Comparison of ENCODE assay signal across 30 cellular contexts in the genomic region with DNA sequence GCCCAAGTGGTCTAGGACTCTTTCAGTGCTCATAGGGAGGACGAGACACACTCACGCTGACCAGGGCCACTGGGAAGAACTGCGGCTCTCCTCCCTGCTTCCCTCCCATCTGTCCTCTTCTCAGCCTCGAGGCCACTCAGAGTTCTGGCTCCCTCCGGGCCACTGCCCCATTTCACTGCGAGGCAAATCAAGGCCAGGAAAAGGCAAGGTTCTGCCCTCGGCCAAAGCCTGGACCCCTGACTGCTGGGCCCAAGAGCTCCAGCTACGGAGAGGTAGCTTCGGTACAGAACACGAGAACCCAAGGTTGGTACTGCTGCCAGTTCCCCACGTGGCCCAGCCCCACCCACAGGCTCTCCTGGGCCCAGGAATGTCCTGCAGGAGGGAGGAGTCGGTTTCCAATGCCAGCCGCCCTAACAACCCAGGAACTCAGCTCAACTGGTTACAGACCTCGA. TPM values are rescaled to one million over a fixed set of nuclear protein-coding genes. Genes with fewer than 3 reads are reported as not detected.
DNase-seq lines count a peak whose midpoint lies in the region; ATAC-seq, FAIRE-seq and TF ChIP-seq lines count a peak whose summit lies in the region.
"Had no signal": no experiment of that assay in that cellular context is flagged by ENCODE, and none has a peak within 500 bp of the region (broad histone marks: within the 10 kb centered on the region; RNA-seq: fewer than 3 reads in every experiment).

No MANE protein-coding gene starts in this region.

- no peak overlapping the region for H2AFZ ChIP-seq in PC-3 (ENCODE audit: low read length)

- H3K36me3 Mint-ChIP-seq in CD14-positive monocyte = peaks cover 75 to 77% of the 10 kb centered on the region in 2 donors

- CTCF ChIA-PET in PC-3 (lab: Charles Lee) = no interaction called here

- H3K4me2 ChIP-seq in PC-3 (ENCODE audit: low read length) = no peak overlapping the region
- H3K4me2 ChIP-seq: BLaER1 had no signal

- DNase-seq in CD14-positive monocyte (ENCODE audit: low spot score) (peak; percentile 37), adrenal gland (peak in 6 of 7 donors; percentile 55 to 71 (median 66)), right cardiac atrium (peak in 2 of 3 donors; percentile 64 to 69), small intestine (peak; percentile 42), PC-3 (no peak), uterus (no peak)
- DNase-seq: ACHN; activated CD4-positive, alpha-beta T cell treated with anti-CD3 and anti-CD28 coated beads, Interleukin-2, amount 50 U/mL, for 48 hours; activated naive CD4-positive, alpha-beta T cell treated with anti-CD3 and anti-CD28 coated beads, Interleukin-2, amount 50 U/mL, for 16 hours; anterior cingulate cortex; COR-L47; GDM1; H7; hippocampal formation; KG1; NCI-H1417; NCI-H2081 treated with DMSO at 0.1 percent for 48 hours; NCI-H774 had no signal

- no peaks in the 10 kb centered on the region for H3F3A ChIP-seq in PC-3 (ENCODE audit: low read length, unreplicated experiment)

- WGBS in adrenal gland, 4 donors = 59 to 64% (median 61%) methylated on average over 11 to 14 of the region's 14 CpGs
- 77% methylated on average over 14 of the region's 14 CpGs for WGBS in right cardiac atrium
- WGBS in small intestine, 3 donors = 66 to 83% (median 70%) methylated on average over 14 of the region's 14 CpGs

- H3K4me3 ChIP-seq in adrenal gland = no peak overlapping the region
- no peak overlapping the region for H3K4me3 ChIP-seq in right cardiac atrium (ENCODE audit: low read length)
- H3K4me3 ChIP-seq in small intestine (ENCODE audit: low read depth in 1 of 2, low read length in 2 of 2) = no peak overlapping the region
- H3K4me3 ChIP-seq in PC-3 (ENCODE audit: low read length) = no peak overlapping the region
- no peak overlapping the region for H3K4me3 ChIP-seq in uterus
- H3K4me3 ChIP-seq: BLaER1, cardiac muscle cell, gastroesophageal sphincter, SK-N-MC had no signal

- no peak for TF ChIP-seq POLR2A in adrenal gland (IDR thresholded peaks at IDR 0.05)
- no peak for TF ChIP-seq POLR2A in uterus (IDR thresholded peaks at IDR 0.05)

- H3K27me3 Mint-ChIP-seq in CD14-positive monocyte (ENCODE audit: low read depth in 3 of 3) = peaks cover 0 to 1% (median 1%) of the 10 kb centered on the region in 3 donors
- H3K27me3 Mint-ChIP-seq: dendritic cell treated with granulocyte-macrophage colony-stimulating factor and Interleukin-4, amounts not matched to agents 40 ng/mL and 50 ng/mL, for 4 days; natural killer cell treated with Interleukin-12 subunit alpha and Interleukin-12 subunit beta and Interleukin-15 and Interleukin-18, amount 100 ng/mL, for 72 hours had no signal

- H3K4me1 ChIP-seq in adrenal gland (replicated peaks in 1 of 2) (peaks cover 0 to 8% of the 10 kb centered on the region in 2 donors), right cardiac atrium (ENCODE audit: control insufficient read depth, insufficient read depth, low read length) (peaks cover 4% of the 10 kb centered on the region), small intestine (ENCODE audit: control insufficient read depth in 2 of 2, insufficient read depth in 1 of 2, low read depth in 1 of 2, low read length in 1 of 2) (peaks cover 0 to under 1% of the 10 kb centered on the region in 2 donors), PC-3 (ENCODE audit: insufficient read depth, low read length) (no peaks in the 10 kb centered on the region), uterus (no peaks in the 10 kb centered on the region)

- peaks cover 0 to 74% of the 10 kb centered on the region in 2 donors for H3K36me3 ChIP-seq in adrenal gland (replicated peaks in 1 of 2)
- H3K36me3 ChIP-seq in small intestine (ENCODE audit: control insufficient read depth in 2 of 2, insufficient read depth in 2 of 2, low read length in 2 of 2) = peaks cover 17 to 27% of the 10 kb centered on the region in 2 donors
- peaks cover 67% of the 10 kb centered on the region for H3K36me3 ChIP-seq in PC-3 (ENCODE audit: low read depth, low read length)
- no peaks in the 10 kb centered on the region for H3K36me3 ChIP-seq in uterus

- H3K27ac ChIP-seq in adrenal gland = peak overlapping the region in 3 of 5 donors; percentile 2 to 58 (median 37)
- H3K27ac ChIP-seq in right cardiac atrium (ENCODE audit: low read length) = no peak overlapping the region
- no peak overlapping the region for H3K27ac ChIP-seq in small intestine (ENCODE audit: low read depth in 1 of 2, low read length in 1 of 2)
- H3K27ac ChIP-seq in PC-3 (ENCODE audit: low read length) = no peak overlapping the region
- no peak overlapping the region for H3K27ac ChIP-seq in uterus
- H3K27ac ChIP-seq: BLaER1, cardiac muscle cell, SK-N-MC had no signal

- H3K79me2 ChIP-seq in PC-3 (ENCODE audit: low read length) = no peaks in the 10 kb centered on the region

- H3K9me2 ChIP-seq in PC-3 (replicated peaks; ENCODE audit: low read length) = no peaks in the 10 kb centered on the region

- ATAC-seq in right cardiac atrium = peak in 1 of 2 donors; percentile 20
- no peak for ATAC-seq in HG03571 (IDR thresholded peaks at IDR 0.05; ENCODE audit: unreplicated experiment)
- ATAC-seq in HG03097 (IDR thresholded peaks at IDR 0.05; ENCODE audit: low FRiP score, unreplicated experiment) = no peak
- no peak for ATAC-seq in PC-3
- ATAC-seq: left lobe of liver; natural killer cell treated with Interleukin-12 subunit alpha and Interleukin-12 subunit beta and Interleukin-15 and Interleukin-18, amount 100 ng/mL, for 72 hours had no signal

- POLR2A ChIA-PET in PC-3 (lab: Charles Lee; ENCODE audit: unreplicated experiment) = no interaction called here

- intact Hi-C loops in CD14-positive monocyte (cut with micrococcal nuclease) (loop anchor here in 1 of 2 donors (10.0 kb wide), 1 partner anchor 46 kb away; no protein-coding TSS in a partner anchor), adrenal gland (cut with DNase I) (no loop called here), right cardiac atrium (cut with DNase I) (no loop called here), PC-3 (cut with micrococcal nuclease) (no loop called here), uterus (cut with DNase I; ENCODE audit: low total_unique reads) (no loop called here)

- FAIRE-seq in small intestine (lab: Jason Lieb, UNC) = no peak
- FAIRE-seq: TTC549 had no signal

- peak overlapping the region in 3 of 7 donors; percentile 36 to 57 (median 37) for H3K27ac Mint-ChIP-seq in CD14-positive monocyte
- H3K27ac Mint-ChIP-seq: dendritic cell treated with granulocyte-macrophage colony-stimulating factor and Interleukin-4, amounts not matched to agents 40 ng/mL and 50 ng/mL, for 4 days; endodermal cell; natural killer cell treated with Interleukin-12 subunit alpha and Interleukin-12 subunit beta and Interleukin-15 and Interleukin-18, amount 100 ng/mL, for 72 hours had no signal

- H3K4me3 Mint-ChIP-seq in CD14-positive monocyte = no peak overlapping the region
- H3K4me3 Mint-ChIP-seq: dendritic cell treated with granulocyte-macrophage colony-stimulating factor and Interleukin-4, amounts not matched to agents 40 ng/mL and 50 ng/mL, for 4 days; endodermal cell; natural killer cell treated with Interleukin-12 subunit alpha and Interleukin-12 subunit beta and Interleukin-15 and Interleukin-18, amount 100 ng/mL, for 72 hours had no signal

- no peak for TF ChIP-seq CTCF in CD14-positive monocyte (IDR thresholded peaks at IDR 0.05)
- TF ChIP-seq CTCF in adrenal gland (IDR thresholded peaks at IDR 0.05) = no peak
- no peak for TF ChIP-seq CTCF in PC-3 (conservative IDR thresholded peaks at IDR 0.05; ENCODE audit: low read depth, low read length)
- TF ChIP-seq CTCF in uterus (IDR thresholded peaks at IDR 0.05) = no peak

- peaks cover 7% of the 10 kb centered on the region for H3K4me1 Mint-ChIP-seq in CD14-positive monocyte
- H3K4me1 Mint-ChIP-seq: endodermal cell had no signal

- H3K27me3 ChIP-seq in adrenal gland (no peaks in the 10 kb centered on the region), right cardiac atrium (ENCODE audit: control insufficient read depth, insufficient read depth) (no peaks in the 10 kb centered on the region), small intestine (ENCODE audit: control insufficient read depth in 2 of 2, insufficient read depth in 2 of 2, low read length in 2 of 2) (no peaks in the 10 kb centered on the region), PC-3 (ENCODE audit: low read length) (no peaks in the 10 kb centered on the region), uterus (no peaks in the 10 kb centered on the region)
- H3K27me3 ChIP-seq: BLaER1, cardiac muscle cell, gastroesophageal sphincter had no signal

- H3K9ac ChIP-seq in PC-3 (ENCODE audit: low read length) = no peak overlapping the region
- H3K9ac ChIP-seq: BLaER1 had no signal

- BruUV-seq in PC-3 (replicated peaks; lab: Mats Ljungman, UMichigan) = no TSS peak

- H3K9me3 ChIP-seq in adrenal gland (replicated peaks in 1 of 3) (no peaks in the 10 kb centered on the region), right cardiac atrium (ENCODE audit: control insufficient read depth, low read length) (no peaks in the 10 kb centered on the region), small intestine (ENCODE audit: control insufficient read depth, low read depth) (no peaks in the 10 kb centered on the region), PC-3 (ENCODE audit: low read length) (no peaks in the 10 kb centered on the region), uterus (no peaks in the 10 kb centered on the region)
- H3K9me3 ChIP-seq: BLaER1, gastroesophageal sphincter had no signal

- no peaks in the 10 kb centered on the region for H4K20me1 ChIP-seq in PC-3 (ENCODE audit: low read length)

- no peaks in the 10 kb centered on the region for H3K9me3 Mint-ChIP-seq in CD14-positive monocyte
- H3K9me3 Mint-ChIP-seq: dendritic cell treated with granulocyte-macrophage colony-stimulating factor and Interleukin-4, amounts not matched to agents 40 ng/mL and 50 ng/mL, for 4 days; endodermal cell; natural killer cell treated with Interleukin-12 subunit alpha and Interleukin-12 subunit beta and Interleukin-15 and Interleukin-18, amount 100 ng/mL, for 72 hours had no signal

RNA-seq across cellular contexts. Expression of a gene that starts 14.7 kb away (rescaled TPM):
- under 1 TPM in 1 of 2 donors, not detected in 1; 0.22 TPM for polyA plus RNA-seq in CD14-positive monocyte
- total RNA-seq in adrenal gland = 1 to 10 TPM in 2 of 8 donors, under 1 TPM in 5, not detected in 1; 0.12 to 4.7 (median 0.55) TPM
- polyA plus RNA-seq in adrenal gland = 1 to 10 TPM in 2 of 3 donors, under 1 TPM in 1; 0.29 to 9.3 (median 7.4) TPM
- 100 to 1,000 TPM in 1 of 4 donors, 10 to 100 TPM in 3; 35.0 to 125 (median 45.1) TPM for total RNA-seq in right cardiac atrium
- 69.5 TPM for polyA plus RNA-seq in right cardiac atrium
- 1 to 10 TPM in 1 of 3 donors, under 1 TPM in 1, not detected in 1; 0.27 to 2.3 TPM for polyA plus RNA-seq in small intestine
- total RNA-seq in PC-3 (2014; rRNA removed) = 0.07 TPM in 1 of 2 replicates, not detected in the other
- 10 to 100 TPM in 1 of 4 donors, 1 to 10 TPM in 3; 1.2 to 32.4 (median 6.7) TPM for total RNA-seq in uterus
- total RNA-seq: cardiac muscle cell; endodermal cell; H7; left lobe of liver; natural killer cell treated with Interleukin-12 subunit alpha and Interleukin-12 subunit beta and Interleukin-15 and Interleukin-18, amount 100 ng/mL, for 72 hours; RPMI7951 had no signal

RNA-seq across cellular contexts. Expression of a gene that starts 16.7 kb away (rescaled TPM):
- 100 to 1,000 TPM; 111 to 118 TPM for polyA plus RNA-seq in CD14-positive monocyte
- total RNA-seq in adrenal gland = 100 to 1,000 TPM; 260 to 523 (median 363) TPM
- polyA plus RNA-seq in adrenal gland = 100 to 1,000 TPM; 116 to 481 (median 200) TPM
- 100 to 1,000 TPM; 217 to 249 (median 227) TPM for total RNA-seq in right cardiac atrium
- polyA plus RNA-seq in right cardiac atrium = 198 TPM
- polyA plus RNA-seq in small intestine = 100 to 1,000 TPM; 122 to 134 (median 125) TPM
- 253 and 264 TPM in 2 replicates for total RNA-seq in PC-3 (2014; rRNA removed)
- total RNA-seq in uterus = 100 to 1,000 TPM; 111 to 172 (median 146) TPM

RNA-seq across cellular contexts. Expression of a gene that starts 36.2 kb away (rescaled TPM):
- polyA plus RNA-seq in CD14-positive monocyte (10 to 100 TPM; 25.3 to 50.0 TPM), adrenal gland (10 to 100 TPM in 1 of 3 donors, 1 to 10 TPM in 2; 3.7 to 28.7 (median 6.9) TPM), right cardiac atrium (5.1 TPM), small intestine (1 to 10 TPM; 1.1 to 8.8 (median 5.7) TPM)
- total RNA-seq in adrenal gland (100 to 1,000 TPM in 1 of 8 donors, 10 to 100 TPM in 7; 18.3 to 117 (median 35.7) TPM), right cardiac atrium (10 to 100 TPM in 2 of 4 donors, 1 to 10 TPM in 2; 6.4 to 14.0 (median 10.7) TPM), PC-3 (2014; rRNA removed) (0.35 and 0.44 TPM in 2 replicates), uterus (10 to 100 TPM in 3 of 4 donors, under 1 TPM in 1; 0.51 to 27.6 (median 11.5) TPM)
- total RNA-seq: cardiac muscle cell, endodermal cell, RPMI7951 had no signal

Comparison
In these comparisons a context has a peak if more than half of its experiments do, and no peak if none do; other contexts are left out.
1. DNase-seq: peak in CD14-positive monocyte (single experiment), adrenal gland (6 of 7), right cardiac atrium (2 of 3) and small intestine (single experiment); none in PC-3 (single experiment) and uterus (0 of 2).
2. H3K27ac ChIP-seq: peak in adrenal gland (3 of 5); none in right cardiac atrium (single experiment), small intestine (0 of 2), PC-3 (single experiment) and uterus (0 of 2).